In genomic region chr18:55475916-55476315, GRCh38 we compare ENCODE assay signal across 21 cellular contexts.
"Had no signal": no experiment of that assay in that cellular context is flagged by ENCODE, and none has a peak within 500 bp of the region (broad histone marks: within the 10 kb centered on the region; RNA-seq: fewer than 3 reads in every experiment).

No MANE protein-coding gene starts in this region.

- H3K27me3 ChIP-seq: body of pancreas, colonic mucosa, testis, transverse colon had no signal

- H3K4me1 ChIP-seq: body of pancreas, colonic mucosa had no signal

- H3K27me3 Mint-ChIP-seq: activated CD4-positive, alpha-beta T cell treated with anti-CD3 and anti-CD28 coated beads for 36 hours; naive thymus-derived CD8-positive, alpha-beta T cell had no signal

- H3K27ac ChIP-seq: body of pancreas, colonic mucosa had no signal

- H3K9me3 Mint-ChIP-seq: activated T-cell treated with anti-CD3 and anti-CD28 coated beads, Interleukin-2, amount 50 U/mL, for 72 hours; naive thymus-derived CD8-positive, alpha-beta T cell; T-helper 2 cell treated with Interferon-gamma antibody and Interleukin-4, amounts not matched to agents 5 μg/mL and 100 μg/mL, for 36 hours had no signal

- H3K4me3 ChIP-seq: body of pancreas, colonic mucosa, testis, transverse colon had no signal

- H3K36me3 ChIP-seq: colonic mucosa, transverse colon had no signal

- ATAC-seq: activated CD4-positive, alpha-beta T cell treated with anti-CD3 and anti-CD28 coated beads for 36 hours; activated naive CD4-positive, alpha-beta T cell treated with anti-CD3 and anti-CD28 coated beads, Interleukin-2, amount 50 U/mL, for 72 hours; activated T-cell treated with anti-CD3 and anti-CD28 coated beads, Interleukin-2, amount 50 U/mL, for 72 hours; body of pancreas; left ventricle myocardium superior; naive thymus-derived CD8-positive, alpha-beta T cell; right cardiac atrium had no signal

- H3K27ac Mint-ChIP-seq: activated CD4-positive, alpha-beta T cell treated with anti-CD3 and anti-CD28 coated beads for 36 hours; activated naive CD4-positive, alpha-beta T cell treated with anti-CD3 and anti-CD28 coated beads, Interleukin-2, amount 50 U/mL, for 72 hours; activated T-cell treated with anti-CD3 and anti-CD28 coated beads, Interleukin-2, amount 50 U/mL, for 72 hours; T-helper 2 cell treated with Interferon-gamma antibody and Interleukin-4, amounts not matched to agents 5 μg/mL and 100 μg/mL, for 36 hours had no signal

- H3K36me3 Mint-ChIP-seq: naive thymus-derived CD8-positive, alpha-beta T cell had no signal

- DNase-seq: activated CD4-positive, alpha-beta T cell treated with anti-CD3 and anti-CD28 coated beads for 36 hours; activated CD4-positive, alpha-beta T cell treated with anti-CD3 and anti-CD28 coated beads, Interleukin-2, amount 50 U/mL, for 4 hours; activated CD4-positive, CD25-positive, alpha-beta regulatory T cell; activated naive CD4-positive, alpha-beta T cell; activated T-cell treated with anti-CD3 and anti-CD28 coated beads for 4 hours; activated T-cell treated with anti-CD3 and anti-CD28 coated beads, Interleukin-2, amount 50 U/mL, for 72 hours; body of pancreas; cerebellar nuclear complex; colonic mucosa; head of caudate nucleus; left ventricle myocardium superior; midbrain; naive thymus-derived CD8-positive, alpha-beta T cell; right cardiac atrium; stimulated activated CD4-positive, alpha-beta T cell treated with anti-CD3 and anti-CD28 coated beads, Interleukin-15, amount 100 ng/mL, for 24 hours; stimulated activated CD4-positive, alpha-beta T cell treated with anti-CD3 and anti-CD28 coated beads, Interleukin-2, amount 100 ng/mL, for 24 hours; stimulated activated naive CD4-positive, alpha-beta T cell; testis; transverse colon had no signal

- H3K9me3 ChIP-seq: body of pancreas, colonic mucosa, testis, transverse colon had no signal

- H3K4me3 Mint-ChIP-seq: activated CD4-positive, alpha-beta T cell treated with anti-CD3 and anti-CD28 coated beads for 36 hours; T-helper 2 cell treated with Interferon-gamma antibody and Interleukin-4, amounts not matched to agents 5 μg/mL and 100 μg/mL, for 36 hours had no signal
